In the genomic region with DNA sequence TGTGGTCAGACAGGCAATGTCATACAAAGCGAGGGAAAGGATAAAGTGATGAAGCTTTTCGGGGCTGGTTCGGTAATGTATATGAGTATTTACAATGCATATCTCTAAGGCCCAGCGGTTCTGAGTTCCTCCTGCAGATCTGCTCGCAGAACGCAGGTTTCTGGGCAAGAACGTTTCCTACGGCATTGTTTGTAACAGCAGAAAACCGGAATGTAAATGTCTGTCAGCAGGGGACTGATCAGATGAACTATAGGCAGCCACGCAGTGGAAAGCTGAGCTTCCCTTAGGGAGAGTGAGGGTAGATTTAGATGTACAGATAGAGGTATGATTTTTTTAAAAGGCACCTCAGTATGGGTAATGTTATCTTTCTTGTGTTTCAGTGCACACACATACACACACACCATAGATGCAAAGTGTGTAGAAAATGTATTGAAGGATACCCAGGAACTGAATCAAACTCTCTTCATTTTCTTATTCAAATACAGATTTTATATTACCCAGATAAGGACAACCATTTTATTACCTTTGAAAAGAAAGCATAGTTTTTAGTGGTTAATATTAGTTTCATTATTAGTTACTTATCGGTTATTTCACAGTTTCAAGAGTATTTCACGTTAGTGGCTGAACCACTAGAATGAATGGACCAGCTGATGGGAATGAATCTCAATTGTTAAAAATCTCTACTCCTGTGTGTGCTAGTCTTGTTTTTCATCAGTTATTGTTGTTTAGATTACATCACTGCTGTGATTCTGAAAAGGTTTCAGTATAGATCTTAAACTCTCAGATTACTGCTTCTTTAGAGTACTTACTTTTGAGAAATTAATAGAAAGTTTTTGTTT, we compare ENCODE assay signal across 8 cellular contexts. TPM values are rescaled to one million over a fixed set of nuclear protein-coding genes. Genes with fewer than 3 reads are reported as not detected.
DNase-seq lines count a peak whose midpoint lies in the region; ATAC-seq and TF ChIP-seq lines count a peak whose summit lies in the region.

No MANE protein-coding gene starts in this region.

- H3K9me2 ChIP-seq in PC-9 (ENCODE audit: insufficient read depth), result no peaks in the 10 kb centered on the region

- H3K9me3 ChIP-seq in iPS DF 6.9 (ENCODE audit: control insufficient read depth, insufficient read depth, low read length) (no peaks in the 10 kb centered on the region), PC-9 (ENCODE audit: insufficient read depth, low read depth) (no peaks in the 10 kb centered on the region)

- H3K27me3 Mint-ChIP-seq in natural killer cell (ENCODE audit: low read depth in 2 of 2), result peaks cover 9 to 24% of the 10 kb centered on the region in 2 donors

- H3K9me3 Mint-ChIP-seq in natural killer cell, result no peaks in the 10 kb centered on the region

- H3K4me1 ChIP-seq in iPS DF 6.9 (ENCODE audit: control insufficient read depth, insufficient read depth, low read length) (0 out of 2 replicates have a peak, but pooled peaks cover 1% of the 10 kb centered on the region), PC-9 (replicated peaks; ENCODE audit: insufficient read depth) (no peaks in the 10 kb centered on the region)

- H4K20me1 ChIP-seq in PC-9 (ENCODE audit: insufficient read depth), result no peaks in the 10 kb centered on the region

- H3K27me3 ChIP-seq in iPS DF 6.9 (ENCODE audit: control insufficient read depth, insufficient read depth, low read length) (no peaks in the 10 kb centered on the region), PC-9 (ENCODE audit: insufficient read depth, low read depth) (no peaks in the 10 kb centered on the region)

- H3K36me3 Mint-ChIP-seq in natural killer cell, result peaks cover 4% of the 10 kb centered on the region

- no peaks in the 10 kb centered on the region; the same call in 1 of the 2 replicates for H3F3A ChIP-seq in PC-9 (ENCODE audit: insufficient read depth, low read depth)

- TF ChIP-seq CTCF in natural killer cell (IDR thresholded peaks at IDR 0.05) (no peak), PC-9 (conservative IDR thresholded peaks at IDR 0.05) (no peak)

- ATAC-seq in GM18868 (IDR thresholded peaks at IDR 0.05; ENCODE audit: unreplicated experiment), result peak; percentile 83
- peak; percentile 95 for ATAC-seq in GM21529 (IDR thresholded peaks at IDR 0.05; ENCODE audit: unreplicated experiment)
- ATAC-seq in HG03342 (IDR thresholded peaks at IDR 0.05; ENCODE audit: unreplicated experiment), result peak; percentile 88
- no peak for ATAC-seq in natural killer cell

- H3K4me1 Mint-ChIP-seq in natural killer cell, result no peaks in the 10 kb centered on the region

- intact Hi-C loops in natural killer cell (cut with micrococcal nuclease) (no loop called here), PC-9 (cut with micrococcal nuclease; ENCODE audit: unreplicated experiment) (loop anchor here (10.0 kb wide), 1 partner anchor 214 kb away; no protein-coding TSS in a partner anchor)

- no peak overlapping the region for H3K4me3 Mint-ChIP-seq in natural killer cell

- no TSS peak for BruUV-seq in PC-9 (replicated peaks; lab: Mats Ljungman, UMichigan)

- WGBS in iPS DF 6.9 (ENCODE audit: insufficient coverage, insufficient read length), result no CpG with 5 or more reads among the region's 12 CpGs

- H3K4me3 ChIP-seq in iPS DF 6.9 (ENCODE audit: low read length), result no peak overlapping the region
- H3K4me3 ChIP-seq in PC-9, result no peak overlapping the region

- CTCF ChIA-PET in PC-9 (lab: Charles Lee), result no interaction called here

- no peak overlapping the region for H3K27ac Mint-ChIP-seq in natural killer cell

- H3K4me2 ChIP-seq in PC-9, result no peak overlapping the region

- no peak overlapping the region for H2AFZ ChIP-seq in PC-9

- POLR2A ChIA-PET in PC-9 (lab: Charles Lee; ENCODE audit: unreplicated experiment), result no interaction called here

- H3K27ac ChIP-seq in iPS DF 6.9 (ENCODE audit: low read length), result no peak overlapping the region
- no peak overlapping the region for H3K27ac ChIP-seq in PC-9

- no peaks in the 10 kb centered on the region for H3K36me3 ChIP-seq in iPS DF 6.9 (ENCODE audit: control insufficient read depth, insufficient read depth, low read length)
- H3K36me3 ChIP-seq in PC-9 (ENCODE audit: low read depth), result 0 out of 2 replicates have a peak, but pooled peaks cover 8% of the 10 kb centered on the region

- H3K79me2 ChIP-seq in PC-9 (ENCODE audit: low read depth), result no peaks in the 10 kb centered on the region

- DNase-seq in iPS DF 6.9 (ENCODE audit: low read depth, low spot score) (peak; percentile 16), natural killer cell (no peak), NCI-H446 treated with DMSO at 0.1 percent for 48 hours (lab: John Stamatoyannopoulos, UW) (no peak), PC-9 (no peak)
- no peak for DNase-seq in activated CD4-positive, alpha-beta T cell treated with anti-CD3 and anti-CD28 coated beads for 1 hour

RNA-seq across cellular contexts. Expression of a gene that starts 56.2 kb away (rescaled TPM):
- total RNA-seq in natural killer cell (1 to 10 TPM; 6.0 to 9.7 (median 7.3) TPM), PC-9 (2021) (22.5 and 25.0 TPM in 2 replicates)

Comparison
In these comparisons a context has a peak if more than half of its experiments do, and no peak if none do; other contexts are left out.
1. ATAC-seq: peak in GM18868 (single experiment), GM21529 (single experiment) and HG03342 (single experiment); none in natural killer cell (0 of 3).